In genomic region chr3:194162070-194162678, GRCh38 we compare ENCODE assay signal across 20 cellular contexts. TPM values are rescaled to one million over a fixed set of nuclear protein-coding genes. Genes with fewer than 3 reads are reported as not detected.
DNase-seq lines count a peak whose midpoint lies in the region; ATAC-seq and TF ChIP-seq lines count a peak whose summit lies in the region.
"Had no signal": no experiment of that assay in that cellular context is flagged by ENCODE, and none has a peak within 500 bp of the region (broad histone marks: within the 10 kb centered on the region; RNA-seq: fewer than 3 reads in every experiment).

No MANE protein-coding gene starts in this region.

- H3K36me3 Mint-ChIP-seq in WTC11 (no peaks in the 10 kb centered on the region), type B pancreatic cell (no peaks in the 10 kb centered on the region)

- no peak overlapping the region for H3K18ac ChIP-seq in mesenchymal stem cell (ENCODE audit: low read depth in 1 of 2, low read length in 2 of 2)

- POLR2A ChIA-PET in HEK293 (lab: Yijun Ruan, JAX) (no interaction called here), WTC11 (lab: Charles Lee) (interaction anchor here (1.8 kb wide), 1 partner anchor 21 kb away, joined by 3 read pairs; no protein-coding TSS in a partner anchor)

- H2BK15ac ChIP-seq in mesenchymal stem cell (ENCODE audit: low read depth, poor library complexity, severe bottlenecking), result no peak overlapping the region

- peak overlapping the region; percentile 42 for H4K8ac ChIP-seq in mesenchymal stem cell (ENCODE audit: low read length)

- no peak overlapping the region for H3K27ac ChIP-seq in HEK293 (ENCODE audit: extremely low read depth, low read depth, low read length)
- H3K27ac ChIP-seq in mesenchymal stem cell (ENCODE audit: low read length, poor library complexity, severe bottlenecking), result no peak overlapping the region
- H3K27ac ChIP-seq in prostate gland, result peak overlapping the region in 1 of 2 donors; percentile 73
- H3K27ac ChIP-seq: SJSA1 had no signal

- CTCF ChIA-PET in HEK293 (lab: Yijun Ruan, JAX), result interaction anchor here (1.0 kb wide), 1 partner anchor 152 kb away, joined by 3 read pairs; no protein-coding TSS in a partner anchor
- CTCF ChIA-PET in WTC11 (lab: Charles Lee), result interaction anchor here (0.6 to 1.8 kb wide), 3 partner anchors 18 to 154 kb away, joined by 3 to 7 read pairs (median 4); no protein-coding TSS in a partner anchor

- no peak for TF ChIP-seq CTCF in HEK293 (tag by site-specific recombination; IDR thresholded peaks at IDR 0.05)
- TF ChIP-seq CTCF in WTC11 (IDR thresholded peaks at IDR 0.05), result no peak
- no peak for TF ChIP-seq CTCF in type B pancreatic cell (conservative IDR thresholded peaks at IDR 0.05)
- TF ChIP-seq CTCF in prostate gland (IDR thresholded peaks at IDR 0.05), result no peak

- H3K27me3 Mint-ChIP-seq in WTC11 (ENCODE audit: low read depth) (no peaks in the 10 kb centered on the region), type B pancreatic cell (no peaks in the 10 kb centered on the region)

- H3K23ac ChIP-seq in mesenchymal stem cell (ENCODE audit: low read length in 2 of 2), result peak overlapping the region in 1 of 2 experiments; percentile 26

- no peak overlapping the region for H2BK120ac ChIP-seq in mesenchymal stem cell (ENCODE audit: low read depth, low read length)

- H3K36me3 ChIP-seq in HEK293 (ENCODE audit: control insufficient read depth in 2 of 2, insufficient read depth in 1 of 2, low read length in 2 of 2), result no peaks in the 10 kb centered on the region
- H3K36me3 ChIP-seq in mesenchymal stem cell (ENCODE audit: control insufficient read depth in 1 of 2, insufficient read depth in 2 of 2, low read depth in 1 of 2, low read length in 2 of 2), result no peaks in the 10 kb centered on the region
- no peaks in the 10 kb centered on the region for H3K36me3 ChIP-seq in prostate gland
- H3K36me3 ChIP-seq: SJSA1 had no signal

- no peak for DNase-seq in WTC11 (ENCODE audit: low spot score)
- no peak for DNase-seq in mesenchymal stem cell
- no peak for DNase-seq in type B pancreatic cell (ENCODE audit: extremely low spot score, unreplicated experiment)
- DNase-seq in putamen (ENCODE audit: low spot score), result no peak
- DNase-seq in LoVo (ENCODE audit: low spot score), result no peak
- DNase-seq in prostate gland (ENCODE audit: low spot score), result no peak
- DNase-seq: CD4-positive, alpha-beta T cell; COR-L47; DMS 273 treated with DMSO at 0.1 percent for 48 hours; DMS79 treated with DMSO at 0.1 percent for 48 hours; Kasumi-1; NCI-H1092 treated with DMSO at 0.1 percent for 48 hours; NCI-H1436 treated with DMSO at 0.1 percent for 48 hours; NCI-H1930; NCI-H226; NCI-H510A treated with DMSO at 0.1 percent for 48 hours; NCI-H774 had no signal

- H3K4me1 Mint-ChIP-seq in WTC11, result peaks cover 54% of the 10 kb centered on the region
- H3K4me1 Mint-ChIP-seq in type B pancreatic cell (ENCODE audit: unreplicated experiment), result peaks cover 63% of the 10 kb centered on the region

- H3K27ac Mint-ChIP-seq in WTC11, result peak overlapping the region; percentile 57; the same call in 1 of the 2 replicates
- H3K27ac Mint-ChIP-seq in type B pancreatic cell, result peak overlapping the region; percentile 100
- H3K27ac Mint-ChIP-seq: CD4-positive, alpha-beta T cell had no signal

- H3K4me3 Mint-ChIP-seq in WTC11, result no peak overlapping the region
- H3K4me3 Mint-ChIP-seq in type B pancreatic cell, result peak overlapping the region; percentile 85
- H3K4me3 Mint-ChIP-seq: CD4-positive, alpha-beta T cell had no signal

- whole genome bisulfite sequencing in mesenchymal stem cell, result 77% methylated on average over 9 of the region's 10 CpGs
- WGBS in prostate gland, result 92% methylated on average over 10 of the region's 10 CpGs

- H3K4me3 ChIP-seq in HEK293 (ENCODE audit: low read depth, low read length), result no peak overlapping the region
- H3K4me3 ChIP-seq in mesenchymal stem cell (ENCODE audit: insufficient read depth in 1 of 2, low read depth in 1 of 2, low read length in 2 of 2), result no peak overlapping the region
- H3K4me3 ChIP-seq in prostate gland, result no peak overlapping the region
- H3K4me3 ChIP-seq: SJSA1 had no signal

- no peak overlapping the region for H2BK5ac ChIP-seq in mesenchymal stem cell (ENCODE audit: low read depth, low read length, poor library complexity, severe bottlenecking)

- H3K14ac ChIP-seq in mesenchymal stem cell (ENCODE audit: low read length in 2 of 2), result peak overlapping the region in 1 of 2 experiments; percentile 55

- no peak overlapping the region for H3K4ac ChIP-seq in mesenchymal stem cell (ENCODE audit: low read depth in 1 of 2, low read length in 2 of 2)

- no peak for ATAC-seq in WTC11
- ATAC-seq: Right ventricle myocardium inferior had no signal

- H2AFZ ChIP-seq in mesenchymal stem cell (ENCODE audit: low read depth, low read length), result no peak overlapping the region

- H3K79me1 ChIP-seq in mesenchymal stem cell (replicated peaks; ENCODE audit: low read length, poor library complexity, severe bottlenecking), result no peaks in the 10 kb centered on the region

- peak overlapping the region; percentile 56 to 71 for H2BK12ac ChIP-seq in mesenchymal stem cell (ENCODE audit: low read length in 2 of 2)

- H3K4me1 ChIP-seq in HEK293 (ENCODE audit: control insufficient read depth, insufficient read depth, low read length) (peaks cover 14% of the 10 kb centered on the region), mesenchymal stem cell (ENCODE audit: control insufficient read depth, insufficient read depth, low read depth, low read length) (peaks cover 2% of the 10 kb centered on the region), prostate gland (replicated peaks) (peaks cover 25% of the 10 kb centered on the region)

- H3K9me3 Mint-ChIP-seq in WTC11, result no peaks in the 10 kb centered on the region
- H3K9me3 Mint-ChIP-seq in type B pancreatic cell, result no peaks in the 10 kb centered on the region
- H3K9me3 Mint-ChIP-seq: CD4-positive, alpha-beta T cell had no signal

- peak overlapping the region; percentile 61 for H4K91ac ChIP-seq in mesenchymal stem cell (ENCODE audit: low read length)

- no peaks in the 10 kb centered on the region for H3K9me3 ChIP-seq in HEK293 (ENCODE audit: control insufficient read depth, insufficient read depth, low read depth, low read length)
- H3K9me3 ChIP-seq in mesenchymal stem cell (ENCODE audit: control insufficient read depth, low read length), result no peaks in the 10 kb centered on the region
- H3K9me3 ChIP-seq in prostate gland, result no peaks in the 10 kb centered on the region
- H3K9me3 ChIP-seq: SJSA1 had no signal

- no peak for TF ChIP-seq POLR2A in prostate gland (IDR thresholded peaks at IDR 0.05)

- H3K27me3 ChIP-seq in mesenchymal stem cell (ENCODE audit: control insufficient read depth in 1 of 2, insufficient read depth in 1 of 2, low read length in 2 of 2), result peaks cover 70 to 85% of the 10 kb centered on the region in 2 experiments
- H3K27me3 ChIP-seq in prostate gland (replicated peaks; ENCODE audit: insufficient read depth), result no peaks in the 10 kb centered on the region
- H3K27me3 ChIP-seq: SJSA1 had no signal

- no peak overlapping the region for H3K4me2 ChIP-seq in mesenchymal stem cell (ENCODE audit: low read length, poor library complexity, severe bottlenecking)

- no peak overlapping the region for H2AK5ac ChIP-seq in mesenchymal stem cell (ENCODE audit: low read length, severe bottlenecking)

- intact Hi-C loops in prostate gland (cut with DNase I), result no loop called here

- H3K9ac ChIP-seq in mesenchymal stem cell (ENCODE audit: low read length), result no peak overlapping the region

TF ChIP-seq in HEK293, 187 proteins besides CTCF, POLR2A, EP300 and RAD21:
- TF ChIP-seq ZBTB17 (tag by site-specific recombination; IDR thresholded peaks at IDR 0.05) (peak; percentile 94), KLF1 (tag by site-specific recombination; IDR thresholded peaks at IDR 0.05) (no peak), ZNF600 (tag by site-specific recombination; IDR thresholded peaks at IDR 0.05) (peak; percentile 59), ZNF121 (tag by site-specific recombination; IDR thresholded peaks at IDR 0.05) (peak; percentile 52; the same call in 1 of the 2 replicates)
TF ChIP-seq in HEK293: peak in this region for 3.

TF ChIP-seq in WTC11, 78 proteins besides CTCF, POLR2A, EP300 and RAD21:
- TF ChIP-seq RELA (CRISPR knock-in tag; IDR thresholded peaks at IDR 0.05; ENCODE audit: borderline replicate concordance), result no peak
- TF ChIP-seq ZNF121 (CRISPR knock-in tag; IDR thresholded peaks at IDR 0.05), result peak; percentile 28; the same call in 1 of the 2 replicates
- no peak for TF ChIP-seq ZBTB43 (CRISPR knock-in tag; IDR thresholded peaks at IDR 0.05)

RNA-seq across cellular contexts. Expression of gene HES1, which starts 26.2 kb away (rescaled TPM):
- total RNA-seq in WTC11 (2021), result 28.4 to 65.9 TPM (median 62.3 TPM) in 3 replicates
- 194 TPM for polyA plus RNA-seq in mesenchymal stem cell (2013, experiment 1 of 2)
- 184 TPM for polyA plus RNA-seq in mesenchymal stem cell (2013, experiment 2 of 2)
- total RNA-seq in type B pancreatic cell (ENCODE audit: low replicate concordance), result 100 and 180 TPM in 2 replicates
- 100 to 1,000 TPM in 1 of 2 donors, 10 to 100 TPM in 1; 92.4 to 174 TPM for total RNA-seq in prostate gland

Comparison
In these comparisons a context has a peak if more than half of its experiments do, and no peak if none do; other contexts are left out.
1. Of the 8 proteins assayed by ChIP-seq in both HEK293 and WTC11: peak only in HEK293: none; only in WTC11: none; in both: ZNF121; in neither: 7.